Comparison of ENCODE assay signal across 24 cellular contexts in the genomic region with DNA sequence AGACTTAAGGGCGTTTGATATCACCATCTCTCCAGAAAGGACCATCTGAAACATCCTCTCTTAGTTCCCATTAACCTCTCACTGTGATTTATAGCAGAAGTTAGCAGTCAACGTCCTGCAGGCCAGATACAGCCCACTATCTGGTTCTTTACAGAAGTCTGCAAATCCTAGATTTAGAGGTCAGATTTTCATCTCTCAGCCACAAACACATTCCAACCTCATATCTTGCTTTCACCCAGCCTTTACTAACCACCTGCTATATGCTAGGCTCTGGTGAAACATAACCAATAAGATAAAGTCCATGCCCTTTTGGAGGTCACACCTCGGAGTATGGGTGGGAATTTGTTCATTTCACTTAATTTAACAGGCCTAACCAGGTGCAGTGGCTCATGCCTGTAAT.
"Had no signal": no experiment of that assay in that cellular context is flagged by ENCODE, and none has a peak within 500 bp of the region (broad histone marks: within the 10 kb centered on the region; RNA-seq: fewer than 3 reads in every experiment).

No MANE protein-coding gene starts in this region.

- H3K9me3 Mint-ChIP-seq: natural killer cell treated with Interleukin-12 subunit alpha and Interleukin-12 subunit beta and Interleukin-15 and Interleukin-18, amount 100 ng/mL, for 72 hours had no signal

- H3K4me3 Mint-ChIP-seq: immature natural killer cell; mesothelial cell of epicardium; naive B cell; natural killer cell treated with Interleukin-12 subunit alpha and Interleukin-12 subunit beta and Interleukin-15 and Interleukin-18, amount 100 ng/mL, for 72 hours; stimulated activated naive B cell treated with anti-CD40 and anti-IgM and Interleukin-4, amounts not matched to agents 10 μg/mL and 1 μg/mL and 100 μg/mL, for 72 hours had no signal

- H3K4me1 Mint-ChIP-seq: immature natural killer cell; mesothelial cell of epicardium; naive B cell; stimulated activated naive B cell treated with anti-CD40 and anti-IgM and Interleukin-4, amounts not matched to agents 10 μg/mL and 1 μg/mL and 100 μg/mL, for 72 hours had no signal

- H3K36me3 Mint-ChIP-seq: immature natural killer cell; mesothelial cell of epicardium; natural killer cell treated with Interleukin-12 subunit alpha and Interleukin-12 subunit beta and Interleukin-15 and Interleukin-18, amount 100 ng/mL, for 72 hours had no signal

- DNase-seq: hypothalamus; immature natural killer cell; kidney; left colon; left ventricle myocardium inferior; mesendoderm; naive B cell; ovary; retina; right cardiac atrium; stimulated activated CD4-positive, alpha-beta T cell treated with anti-CD3 and anti-CD28 coated beads, Interleukin-12 subunit alpha, Interleukin-12 subunit beta, amount 100 ng/mL, for 4 hours; stimulated activated CD4-positive, alpha-beta T cell treated with anti-CD3 and anti-CD28 coated beads, Interleukin-15, amount 100 ng/mL, for 24 hours; stimulated activated CD4-positive, alpha-beta T cell treated with anti-CD3 and anti-CD28 coated beads, Interleukin-2, amount 100 ng/mL, for 24 hours; stimulated activated CD4-positive, alpha-beta T cell treated with anti-CD3 and anti-CD28 coated beads, Interleukin-4, amount 100 ng/mL, for 1 hour; stimulated activated naive B cell treated with anti-CD40 and anti-IgM and Interleukin-4, amounts not matched to agents 10 μg/mL and 1 μg/mL and 100 μg/mL, for 72 hours; stimulated activated naive CD8-positive, alpha-beta T cell treated with anti-CD3 and anti-CD28 coated beads, Interleukin-15, Interleukin-2, amounts not matched to agents 100 U/mL and 50 U/mL, for 24 hours; stomach; testis; thyroid gland; transverse colon; upper lobe of left lung had no signal

- H3K27ac Mint-ChIP-seq: immature natural killer cell; mesothelial cell of epicardium; natural killer cell treated with Interleukin-12 subunit alpha and Interleukin-12 subunit beta and Interleukin-15 and Interleukin-18, amount 100 ng/mL, for 72 hours; progenitor cell of endocrine pancreas; stimulated activated naive B cell treated with anti-CD40 and anti-IgM and Interleukin-4, amounts not matched to agents 10 μg/mL and 1 μg/mL and 100 μg/mL, for 72 hours had no signal
